In genomic region chr1:95118019-95118499, GRCh38 we compare ENCODE assay signal across 8 cellular contexts. TPM values are rescaled to one million over a fixed set of nuclear protein-coding genes. Genes with fewer than 3 reads are reported as not detected.
DNase-seq lines count a peak whose midpoint lies in the region; ATAC-seq and TF ChIP-seq lines count a peak whose summit lies in the region.

No MANE protein-coding gene starts in this region.

- ATAC-seq in Right ventricle myocardium inferior (peak; percentile 8), heart left ventricle (peak in 3 of 4 donors; percentile 17 to 55 (median 32)), HG02852 (IDR thresholded peaks at IDR 0.05; ENCODE audit: unreplicated experiment) (no peak), HG02798 (IDR thresholded peaks at IDR 0.05; ENCODE audit: poor library complexity, unreplicated experiment) (no peak)

- TF ChIP-seq CTCF in heart left ventricle (IDR thresholded peaks at IDR 0.05) (no peak), retinal pigment epithelial cell (conservative IDR thresholded peaks at IDR 0.05; ENCODE audit: low read depth, low read length) (no peak)

- DNase-seq in Right ventricle myocardium inferior (ENCODE audit: missing footprints) (peak; percentile 58), cardiac septum (ENCODE audit: low spot score) (no peak), heart left ventricle (peak in 2 of 5 donors; percentile 42 to 51), retinal pigment epithelial cell (ENCODE audit: low read depth) (no peak), GOT3 (lab: John Stamatoyannopoulos, UW) (no peak)
- peak; percentile 59 for DNase-seq in activated CD8-positive, alpha-beta memory T cell treated with anti-CD3 and anti-CD28 coated beads, Interleukin-2, amount 50 U/mL, for 48 hours

- peaks cover 0 to 27% (median 0%) of the 10 kb centered on the region in 9 donors for H3K27me3 ChIP-seq in heart left ventricle

- intact Hi-C loops in Right ventricle myocardium inferior (cut with DNase I): no loop called here
- intact Hi-C loops in cardiac septum (cut with DNase I): loop anchor here (5.0 kb wide), 1 partner anchor 46 kb away; the partner anchor contains the start of gene ALG14
- intact Hi-C loops in heart left ventricle (cut with DNase I): loop anchor here in 4 of 10 donors (2.0 to 10.0 kb wide), 4 partner anchors 36 to 117 kb away; partner anchors contain the start of genes RWDD3 (in 3 of the 4) and ALG14 (in 1 of the 4)

- H3K27ac ChIP-seq in heart left ventricle: peak overlapping the region; percentile 45 to 91 (median 83)

- peaks cover 0 to 42% (median 4%) of the 10 kb centered on the region in 12 donors for H3K4me1 ChIP-seq in heart left ventricle

- H3K4me3 ChIP-seq in heart left ventricle (peak overlapping the region; percentile 47 to 96 (median 74)), retinal pigment epithelial cell (ENCODE audit: low read length) (peak overlapping the region; percentile 85)

- WGBS in heart left ventricle, 4 donors: 16 to 21% (median 19%) methylated on average over 10 of the region's 10 CpGs

- no peaks in the 10 kb centered on the region for H3K36me3 ChIP-seq in heart left ventricle

- TF ChIP-seq POLR2A in heart left ventricle (IDR thresholded peaks at IDR 0.05): no peak

- no peaks in the 10 kb centered on the region for H3K9me3 ChIP-seq in heart left ventricle

RNA-seq across cellular contexts. Expression of gene TLCD4, which starts 0.9 kb away (rescaled TPM):
- total RNA-seq in Right ventricle myocardium inferior (53.6 TPM), cardiac septum (91.6 TPM), heart left ventricle (10 to 100 TPM; 27.6 to 82.7 (median 66.9) TPM)
- 10 to 100 TPM; 13.0 to 17.7 TPM for polyA plus RNA-seq in heart left ventricle

RNA-seq across cellular contexts. Expression of gene ALG14, which starts 45.3 kb away (rescaled TPM):
- total RNA-seq in Right ventricle myocardium inferior (2.0 TPM), cardiac septum (4.7 TPM), heart left ventricle (1 to 10 TPM in 7 of 9 donors, under 1 TPM in 2; 0.56 to 4.7 (median 3.2) TPM)
- polyA plus RNA-seq in heart left ventricle: 1 to 10 TPM in 1 of 2 donors, under 1 TPM in 1; 0.76 to 1.8 TPM

Comparison
In these comparisons a context has a peak if more than half of its experiments do, and no peak if none do; other contexts are left out.
1. DNase-seq: peak in Right ventricle myocardium inferior (single experiment) and activated CD8-positive, alpha-beta memory T cell treated with anti-CD3 and anti-CD28 coated beads, Interleukin-2, amount 50 U/mL, for 48 hours (single experiment); none in cardiac septum (single experiment), retinal pigment epithelial cell (single experiment) and GOT3 (single experiment).
2. ATAC-seq: peak in Right ventricle myocardium inferior (single experiment) and heart left ventricle (3 of 4); none in HG02852 (single experiment) and HG02798 (single experiment).